25 cellular contexts compared by ENCODE assay signal in the genomic region with DNA sequence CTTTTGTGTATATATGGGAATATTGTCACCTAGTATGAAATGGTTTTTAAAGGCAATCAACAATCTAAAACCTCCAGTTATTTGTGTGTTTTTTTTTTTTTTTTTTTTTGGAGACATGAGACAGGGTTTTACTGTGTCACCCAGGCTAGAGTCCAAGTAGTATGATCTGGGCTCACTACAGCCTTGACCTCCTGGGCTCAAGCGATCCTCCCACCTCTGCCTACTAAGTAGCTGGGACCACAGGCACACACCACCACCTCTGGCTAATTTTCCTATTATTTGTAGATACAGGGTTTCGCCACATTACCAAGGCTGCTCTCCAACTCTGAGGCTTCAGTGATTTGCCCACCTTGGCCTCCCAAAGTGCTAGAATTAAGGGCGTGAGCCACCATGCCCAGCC.
"Had no signal": no experiment of that assay in that cellular context is flagged by ENCODE, and none has a peak within 500 bp of the region (broad histone marks: within the 10 kb centered on the region; RNA-seq: fewer than 3 reads in every experiment).

No MANE protein-coding gene starts in this region.

- ATAC-seq: activated naive CD4-positive, alpha-beta T cell treated with anti-CD3 and anti-CD28 coated beads, Interleukin-2, amount 50 U/mL, for 72 hours; activated T-cell treated with anti-CD3 and anti-CD28 coated beads, Interleukin-2, amount 50 U/mL, for 72 hours; esophagus mucosa; WTC11 had no signal

- H3K27me3 ChIP-seq: brain microvascular endothelial cell, dorsolateral prefrontal cortex had no signal

- H3K4me3 ChIP-seq: coronary artery, dorsolateral prefrontal cortex had no signal

- H3K36me3 ChIP-seq: brain microvascular endothelial cell had no signal

- H3K27ac ChIP-seq: brain microvascular endothelial cell, coronary artery, dorsolateral prefrontal cortex had no signal

- DNase-seq: activated CD4-positive, alpha-beta memory T cell treated with anti-CD3 and anti-CD28 coated beads, Interleukin-2, amount 10 ng/mL, durations not matched to agents 7 days and 5 days; activated CD4-positive, alpha-beta T cell treated with anti-CD3 and anti-CD28 coated beads for 1 hour; activated CD4-positive, alpha-beta T cell treated with anti-CD3 and anti-CD28 coated beads for 4 hours; activated CD4-positive, alpha-beta T cell treated with anti-CD3 and anti-CD28 coated beads, Interleukin-2, amount 10 ng/mL, durations not matched to agents 7 days and 5 days; activated CD4-positive, alpha-beta T cell treated with anti-CD3 and anti-CD28 coated beads, Interleukin-2, amount 50 U/mL, for 4 hours; activated CD8-positive, alpha-beta memory T cell treated with anti-CD3 and anti-CD28 coated beads, Interleukin-2, amount 50 U/mL, for 48 hours; activated gamma-delta T cell; activated naive CD4-positive, alpha-beta T cell; activated naive CD4-positive, alpha-beta T cell treated with anti-CD3 and anti-CD28 coated beads, Interleukin-2, amount 10 ng/mL, durations not matched to agents 7 days and 5 days; activated naive CD8-positive, alpha-beta T cell treated with anti-CD3 and anti-CD28 coated beads, Interleukin-2, amount 10 ng/mL, durations not matched to agents 7 days and 5 days; activated T-cell treated with anti-CD3 and anti-CD28 coated beads for 4 hours; activated T-cell treated with anti-CD3 and anti-CD28 coated beads, Interleukin-2, amount 50 U/mL, for 24 hours; activated T-cell treated with anti-CD3 and anti-CD28 coated beads, Interleukin-2, amount 50 U/mL, for 72 hours; amniotic stem cell; anterior cingulate cortex; brain microvascular endothelial cell; dorsolateral prefrontal cortex; effector memory CD4-positive, alpha-beta T cell; endodermal cell; foreskin fibroblast; T-helper 2 cell had no signal
